In genomic region chr4:150007512-150007911, GRCh38 we compare ENCODE assay signal across 17 cellular contexts.
DNase-seq lines count a peak whose midpoint lies in the region; ATAC-seq, FAIRE-seq and TF ChIP-seq lines count a peak whose summit lies in the region.
"Had no signal": no experiment of that assay in that cellular context is flagged by ENCODE, and none has a peak within 500 bp of the region (broad histone marks: within the 10 kb centered on the region; RNA-seq: fewer than 3 reads in every experiment).

No MANE protein-coding gene starts in this region.

- no peaks in the 10 kb centered on the region for H3K27me3 Mint-ChIP-seq in astrocyte (ENCODE audit: low read depth, unreplicated experiment)

- TF ChIP-seq CTCF in HFF-Myc (IDR thresholded peaks at IDR 0.05; ENCODE audit: low read depth, low read length, missing control alignments): no peak
- no peak for TF ChIP-seq CTCF in astrocyte (IDR thresholded peaks at IDR 0.05; ENCODE audit: insufficient read depth, low read depth, low read length)

- H3K4me1 Mint-ChIP-seq in astrocyte (ENCODE audit: low read depth, unreplicated experiment): peaks cover 42% of the 10 kb centered on the region

- ATAC-seq in left colon (no peak), GM19023 (IDR thresholded peaks at IDR 0.05; ENCODE audit: unreplicated experiment) (no peak)
- ATAC-seq: mucosa of descending colon had no signal

- H3K36me3 Mint-ChIP-seq in astrocyte (ENCODE audit: low read depth, unreplicated experiment): no peaks in the 10 kb centered on the region

- no peak overlapping the region for H2AFZ ChIP-seq in astrocyte (ENCODE audit: low read depth, low read length)

- no peak overlapping the region for H3K23ac ChIP-seq in mesendoderm (ENCODE audit: low read length)

- H3K4me3 Mint-ChIP-seq in astrocyte (ENCODE audit: unreplicated experiment): peak overlapping the region; percentile 4
- H3K4me3 Mint-ChIP-seq: H9 had no signal

- H4K8ac ChIP-seq in mesendoderm (ENCODE audit: low read depth, low read length): no peak overlapping the region

- H3K4me2 ChIP-seq in astrocyte (ENCODE audit: low read length): peak overlapping the region; percentile 30
- no peak overlapping the region for H3K4me2 ChIP-seq in mesendoderm (ENCODE audit: low read length)
- H3K4me2 ChIP-seq: BLaER1 had no signal

- H3K4me3 ChIP-seq in HFF-Myc (replicated peaks; ENCODE audit: low read depth, low read length) (no peak overlapping the region), astrocyte (ENCODE audit: insufficient read depth, low read depth, low read length) (no peak overlapping the region), mesendoderm (ENCODE audit: low read length) (no peak overlapping the region)
- H3K4me3 ChIP-seq: BLaER1, colonic mucosa, mucosa of descending colon had no signal

- intact Hi-C loops in left colon (cut with DNase I, micrococcal nuclease): loop anchor here in 1 of 2 donors (10.0 kb wide), 1 partner anchor 207 kb away; no protein-coding TSS in a partner anchor

- peak overlapping the region; percentile 59 for H3K27ac ChIP-seq in astrocyte (ENCODE audit: low read depth, low read length)
- no peak overlapping the region for H3K27ac ChIP-seq in mesendoderm (ENCODE audit: low read depth, low read length)
- H3K27ac ChIP-seq: BLaER1, colonic mucosa had no signal

- no peak overlapping the region for H3K18ac ChIP-seq in mesendoderm (ENCODE audit: low read length)

- H3K9me3 ChIP-seq in astrocyte (ENCODE audit: insufficient read depth, low read depth, low read length): no peaks in the 10 kb centered on the region
- H3K9me3 ChIP-seq: BLaER1, colonic mucosa, mucosa of descending colon had no signal

- H4K5ac ChIP-seq in mesendoderm (ENCODE audit: low read length): no peak overlapping the region

- H3K9ac ChIP-seq in astrocyte (ENCODE audit: low read length): no peak overlapping the region
- no peak overlapping the region for H3K9ac ChIP-seq in mesendoderm (ENCODE audit: low read length)
- H3K9ac ChIP-seq: BLaER1 had no signal

- no peaks in the 10 kb centered on the region for H3K27me3 ChIP-seq in astrocyte (ENCODE audit: insufficient read depth, low read length)
- no peaks in the 10 kb centered on the region for H3K27me3 ChIP-seq in mesendoderm (ENCODE audit: insufficient read depth, low read length, poor library complexity)
- H3K27me3 ChIP-seq: BLaER1, colonic mucosa had no signal

- no peak overlapping the region for H2AK5ac ChIP-seq in mesendoderm (ENCODE audit: low read length)

- peak; percentile 93 for FAIRE-seq in astrocyte (lab: Jason Lieb, UNC)
- FAIRE-seq: GM18507 had no signal

- no peak overlapping the region for H3K56ac ChIP-seq in mesendoderm (ENCODE audit: low read length)

- no peak overlapping the region for H2BK5ac ChIP-seq in mesendoderm (ENCODE audit: low read length)

- H3K9me3 Mint-ChIP-seq in astrocyte (ENCODE audit: unreplicated experiment): no peaks in the 10 kb centered on the region
- H3K9me3 Mint-ChIP-seq: H9 had no signal

- WGBS in mesendoderm (ENCODE audit: extremely low coverage, insufficient coverage, low lambda C conversion rate): no CpG with 5 or more reads among the region's 3 CpGs

- H3K79me2 ChIP-seq in astrocyte (ENCODE audit: insufficient read depth, low read length): no peaks in the 10 kb centered on the region
- no peaks in the 10 kb centered on the region for H3K79me2 ChIP-seq in mesendoderm (ENCODE audit: control insufficient read depth, insufficient read depth, low read length)

- no peak overlapping the region for H2BK120ac ChIP-seq in mesendoderm (ENCODE audit: low read depth, low read length)

- H3K27ac Mint-ChIP-seq in astrocyte (ENCODE audit: unreplicated experiment): no peak overlapping the region
- H3K27ac Mint-ChIP-seq: H9 had no signal

- H3K36me3 ChIP-seq in astrocyte (ENCODE audit: insufficient read depth, low read length) (no peaks in the 10 kb centered on the region), mesendoderm (ENCODE audit: control insufficient read depth, insufficient read depth, low read length) (no peaks in the 10 kb centered on the region)
- H3K36me3 ChIP-seq: BLaER1, colonic mucosa had no signal

- DNase-seq in AG08395 (ENCODE audit: low spot score) (peak; percentile 74), HFF-Myc (ENCODE audit: extremely low read depth, low read depth) (peak; percentile 55), astrocyte (ENCODE audit: low read depth) (peak; percentile 90), mesendoderm (peak; percentile 89), RPMI8226 (no peak), left colon (no peak), cerebellar cortex (ENCODE audit: low spot score) (no peak)
- DNase-seq: activated CD8-positive, alpha-beta memory T cell treated with anti-CD3 and anti-CD28 coated beads, Interleukin-2, amount 50 U/mL, for 48 hours; activated naive CD4-positive, alpha-beta T cell treated with anti-CD3 and anti-CD28 coated beads, Interleukin-2, amount 50 U/mL, for 16 hours; colonic mucosa; H9; mucosa of descending colon; NCI-H1048; NCI-H2227 treated with DMSO at 0.1 percent for 48 hours had no signal

- H3K79me1 ChIP-seq in mesendoderm (ENCODE audit: low read length): no peaks in the 10 kb centered on the region

- H3K4me1 ChIP-seq in astrocyte (ENCODE audit: insufficient read depth, low read length) (peaks cover 37% of the 10 kb centered on the region), mesendoderm (ENCODE audit: control insufficient read depth, low read depth, low read length) (peaks cover 4% of the 10 kb centered on the region)
- H3K4me1 ChIP-seq: BLaER1, colonic mucosa had no signal

- no peak overlapping the region for H3K4ac ChIP-seq in mesendoderm (ENCODE audit: low read depth, low read length)

- H4K20me1 ChIP-seq in astrocyte (ENCODE audit: insufficient read depth, low read length): no peaks in the 10 kb centered on the region
- H4K20me1 ChIP-seq: BLaER1 had no signal

- H2BK15ac ChIP-seq in mesendoderm (replicated peaks; ENCODE audit: low read depth): no peak overlapping the region

Comparison
In these comparisons a context has a peak if more than half of its experiments do, and no peak if none do; other contexts are left out.
1. DNase-seq: peak in AG08395 (single experiment), HFF-Myc (single experiment), astrocyte (single experiment) and mesendoderm (single experiment); none in RPMI8226 (single experiment), left colon (0 of 2) and cerebellar cortex (single experiment).